Comparison of ENCODE assay signal across 8 cellular contexts in the genomic region with DNA sequence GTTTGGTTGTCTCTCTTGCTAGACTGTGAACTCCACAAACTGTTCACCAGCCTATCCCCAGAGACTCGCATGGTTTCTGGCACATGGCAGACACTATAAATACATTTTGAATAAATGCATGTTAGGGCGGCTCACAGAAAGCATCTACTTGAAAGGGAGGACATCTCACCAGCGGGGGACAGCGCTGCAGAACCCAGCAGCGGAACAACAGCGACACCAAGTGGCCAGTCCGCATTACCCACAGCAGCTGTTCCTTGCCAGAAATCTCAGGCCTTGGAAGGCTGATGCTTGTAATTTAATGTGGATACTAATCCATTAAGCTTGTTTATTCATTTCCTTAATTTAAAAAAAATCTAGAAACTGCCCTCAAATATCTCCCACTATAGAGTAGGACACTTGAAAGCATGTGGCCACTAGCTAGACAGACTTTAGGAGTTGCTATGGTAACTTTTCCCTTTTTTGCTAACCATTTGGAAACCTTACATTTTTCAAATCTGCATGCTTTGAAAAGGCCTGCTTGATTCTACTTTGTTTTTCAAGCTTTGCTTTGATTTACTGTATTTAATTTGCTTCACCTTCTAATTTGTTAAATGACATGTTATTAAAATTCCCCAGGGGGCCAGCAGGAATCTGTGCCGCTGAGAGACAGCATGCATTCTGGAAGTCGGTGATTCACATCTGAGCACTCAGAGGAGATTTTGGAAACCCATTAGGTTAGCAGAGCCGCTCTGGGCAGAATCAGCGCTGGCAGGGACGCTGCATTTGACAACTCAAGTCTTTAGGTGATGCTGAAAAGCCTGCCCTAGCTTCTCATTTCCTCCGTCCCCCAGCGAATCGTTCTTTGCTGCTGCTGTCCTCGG.
A peak's percentile ranks its signal among the peaks of the same experiment; 100 is the strongest.
DNase-seq lines count a peak whose midpoint lies in the region; ATAC-seq and TF ChIP-seq lines count a peak whose summit lies in the region.

No MANE protein-coding gene starts in this region.

- DNase-seq in NCI-H345 (lab: John Stamatoyannopoulos, UW) = peak; percentile 81
- peak; percentile 59 to 79 for DNase-seq in activated CD4-positive, alpha-beta T cell treated with anti-CD3 and anti-CD28 coated beads for 24 hours (ENCODE audit: low read depth in 2 of 2)
- peak; percentile 93 for DNase-seq in cerebellar cortex (ENCODE audit: low spot score)
- peak; percentile 75 for DNase-seq in left lobe of liver (ENCODE audit: low spot score)
- peak; percentile 57 to 69 for DNase-seq in stimulated activated CD4-positive, alpha-beta T cell treated with anti-CD3 and anti-CD28 coated beads, Interleukin-4, amount 100 ng/mL, for 48 hours (ENCODE audit: low read depth in 2 of 2)

- TF ChIP-seq CTCF in 22Rv1 (IDR thresholded peaks at IDR 0.05) = peak; percentile 98

- ATAC-seq in GM18502 (IDR thresholded peaks at IDR 0.05; ENCODE audit: poor library complexity, unreplicated experiment) = peak; percentile 76
- peak; percentile 80 for ATAC-seq in HG03097 (IDR thresholded peaks at IDR 0.05; ENCODE audit: low FRiP score, unreplicated experiment)
- ATAC-seq in left lobe of liver = peak; percentile 100

- no peak overlapping the region for H3K27ac ChIP-seq in 22Rv1
